ENCODE assay signal across 34 cellular contexts in genomic region chr10:80968903-80969302, GRCh38.
"Had no signal": no experiment of that assay in that cellular context is flagged by ENCODE, and none has a peak within 500 bp of the region (broad histone marks: within the 10 kb centered on the region; RNA-seq: fewer than 3 reads in every experiment).

No MANE protein-coding gene starts in this region.

- FAIRE-seq: astrocyte, bronchial epithelial cell had no signal

- H3K27ac ChIP-seq: adrenal gland, ascending aorta, body of pancreas, brain microvascular endothelial cell, breast epithelium, cardiac muscle cell had no signal

- H3K4me3 ChIP-seq: adrenal gland, ascending aorta, body of pancreas, breast epithelium, cardiac muscle cell had no signal

- ATAC-seq: activated naive CD4-positive, alpha-beta T cell treated with anti-CD3 and anti-CD28 coated beads, Interleukin-2, amount 50 U/mL, for 72 hours; activated naive CD8-positive, alpha-beta T cell treated with anti-CD3 and anti-CD28 coated beads, Interleukin-2, amount 50 U/mL, for 24 hours; activated T-cell treated with anti-CD3 and anti-CD28 coated beads, Interleukin-2, amount 50 U/mL, for 4 hours; activated T-cell treated with anti-CD3 and anti-CD28 coated beads, Interleukin-2, amount 50 U/mL, for 72 hours; activated T-helper 17 cell treated with anti-CD3 and anti-CD28 coated beads, Interleukin-2, amount 50 U/mL, for 72 hours; body of pancreas had no signal

- H3K36me3 ChIP-seq: adrenal gland, ascending aorta, brain microvascular endothelial cell, breast epithelium, cardiac muscle cell had no signal

- DNase-seq: activated effector memory CD4-positive, alpha-beta T cell treated with anti-CD3 and anti-CD28 coated beads, Interleukin-2, amount 50 U/mL, for 16 hours; activated effector memory CD4-positive, alpha-beta T cell treated with Interleukin-2 at 50 U/mL for 16 hours; activated gamma-delta T cell; activated gamma-delta T cell treated with Interleukin-2 at 50 U/mL for 16 hours; activated naive CD4-positive, alpha-beta T cell; activated naive CD4-positive, alpha-beta T cell treated with anti-CD3 and anti-CD28 coated beads for 36 hours; activated naive CD4-positive, alpha-beta T cell treated with anti-CD3 and anti-CD28 coated beads, Interleukin-2, amount 10 ng/mL, durations not matched to agents 7 days and 5 days; activated naive CD4-positive, alpha-beta T cell treated with anti-CD3 and anti-CD28 coated beads, Interleukin-2, amount 50 U/mL, for 16 hours; activated naive CD4-positive, alpha-beta T cell treated with Interleukin-2 at 50 U/mL for 16 hours; activated naive CD8-positive, alpha-beta T cell treated with anti-CD3 and anti-CD28 coated beads for 36 hours; activated naive CD8-positive, alpha-beta T cell treated with anti-CD3 and anti-CD28 coated beads, Interleukin-2, amount 10 ng/mL, durations not matched to agents 7 days and 5 days; activated naive CD8-positive, alpha-beta T cell treated with anti-CD3 and anti-CD28 coated beads, Interleukin-2, amount 50 U/mL, for 24 hours; activated T-cell treated with anti-CD3 and anti-CD28 coated beads, Interleukin-2, amount 50 U/mL, for 1 hour; activated T-cell treated with anti-CD3 and anti-CD28 coated beads, Interleukin-2, amount 50 U/mL, for 24 hours; activated T-cell treated with anti-CD3 and anti-CD28 coated beads, Interleukin-2, amount 50 U/mL, for 4 hours; activated T-cell treated with anti-CD3 and anti-CD28 coated beads, Interleukin-2, amount 50 U/mL, for 48 hours; activated T-cell treated with anti-CD3 and anti-CD28 coated beads, Interleukin-2, amount 50 U/mL, for 72 hours; adrenal gland; amniotic stem cell; amygdala; anterior cingulate cortex; aorta; body of pancreas; brain microvascular endothelial cell; caudate nucleus; central memory CD4-positive, alpha-beta T cell; cerebellar nuclear complex had no signal

- H3K9me3 ChIP-seq: ascending aorta, body of pancreas, breast epithelium had no signal
